In the genomic region with DNA sequence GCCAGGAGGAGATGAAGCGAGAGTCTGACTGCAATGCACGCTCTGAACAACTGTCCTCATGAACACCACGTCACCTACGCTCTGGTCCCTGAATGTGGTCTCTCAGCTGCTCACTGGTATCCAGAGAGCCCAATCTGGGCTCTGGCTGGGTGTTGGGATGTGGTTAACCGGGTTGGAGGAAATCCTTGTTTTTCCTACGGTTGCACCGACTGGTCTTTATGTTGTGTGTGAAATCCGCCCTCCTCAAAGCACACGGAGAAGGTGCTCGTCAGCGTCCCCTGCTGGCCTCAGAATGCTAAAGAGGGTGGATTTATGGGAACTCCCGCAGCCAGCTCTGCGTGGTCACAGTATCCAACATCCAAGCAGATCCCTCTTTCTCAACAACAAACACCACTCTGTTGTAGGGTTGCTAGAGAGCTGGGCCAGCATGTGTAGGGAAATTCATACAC, we compare ENCODE assay signal across 1 cellular context.
TF ChIP-seq lines count a peak whose summit lies in the region.

No MANE protein-coding gene starts in this region.

TF ChIP-seq in K562, 482 proteins besides CTCF, POLR2A, EP300 and RAD21 (continued from another document and continues in another):
- TF ChIP-seq POU5F1 (IDR thresholded peaks at IDR 0.05; ENCODE audit: borderline replicate concordance, low read depth, low read length, partially characterized antibody) (peak; percentile 9), POLR3G (IDR thresholded peaks at IDR 0.05; ENCODE audit: extremely low read depth, insufficient read length, insufficient replicate concordance) (no peak), FOXJ3 (CRISPR knock-in tag; IDR thresholded peaks at IDR 0.05) (no peak), CC2D1A (IDR thresholded peaks at IDR 0.05) (0 out of 2 replicates have a peak, but pooled peaks have one; percentile 43), MTA2 (IDR thresholded peaks at IDR 0.05; ENCODE audit: low read depth) (no peak), HEY1 (CRISPR knock-in tag; IDR thresholded peaks at IDR 0.05; ENCODE audit: borderline replicate concordance) (no peak), KLF16 (IDR thresholded peaks at IDR 0.05) (peak; percentile 73), ARNT (IDR thresholded peaks at IDR 0.05) (peak in 1 of 2 experiments; percentile 22; a peak in 1 of 4 replicates), RCOR1 (IDR thresholded peaks at IDR 0.05; ENCODE audit: borderline replicate concordance in 1 of 2, low read depth in 2 of 2, low read length in 2 of 2) (peak in 1 of 2 experiments; percentile 65; a peak in 1 of 4 replicates), RUNX1 (IDR thresholded peaks at IDR 0.05; ENCODE audit: low read depth) (0 out of 2 replicates have a peak, but pooled peaks have one; percentile 42), KLF13 (tag; IDR thresholded peaks at IDR 0.05; ENCODE audit: borderline replicate concordance, low read depth) (peak; percentile 63; the same call in 1 of the 2 replicates), NFATC3 (IDR thresholded peaks at IDR 0.05) (no peak), SP1 (CRISPR knock-in tag; IDR thresholded peaks at IDR 0.05) (peak; percentile 55; the same call in 1 of the 2 replicates), HDAC8 (tag; IDR thresholded peaks at IDR 0.05) (0 out of 2 replicates have a peak, but pooled peaks have one; percentile 23), LCOR (CRISPR knock-in tag; IDR thresholded peaks at IDR 0.05) (peak; percentile 49; the same call in 1 of the 2 replicates), L3MBTL2 (IDR thresholded peaks at IDR 0.05) (peak; percentile 63), TARDBP (IDR thresholded peaks at IDR 0.05) (0 out of 2 replicates have a peak, but pooled peaks have one; percentile 24), TAL1 (IDR thresholded peaks at IDR 0.05) (no peak), ZBTB7A (IDR thresholded peaks at IDR 0.05; ENCODE audit: borderline replicate concordance, control insufficient read depth, low read depth, low read length) (no peak), ZFP36 (IDR thresholded peaks at IDR 0.05; ENCODE audit: low read depth, low read length, partially characterized antibody) (peak; percentile 52), SMARCC2 (IDR thresholded peaks at IDR 0.05; ENCODE audit: low read depth) (no peak), TCF7L2 (IDR thresholded peaks at IDR 0.05; ENCODE audit: low read depth, low read length) (0 out of 2 replicates have a peak, but pooled peaks have one; percentile 25), HDAC6 (IDR thresholded peaks at IDR 0.05; ENCODE audit: low read depth, low read length) (no peak), CREM (IDR thresholded peaks at IDR 0.05; ENCODE audit: low read depth) (peak; percentile 57; the same call in 1 of the 2 replicates)
- TF ChIP-seq, protein P1, sequence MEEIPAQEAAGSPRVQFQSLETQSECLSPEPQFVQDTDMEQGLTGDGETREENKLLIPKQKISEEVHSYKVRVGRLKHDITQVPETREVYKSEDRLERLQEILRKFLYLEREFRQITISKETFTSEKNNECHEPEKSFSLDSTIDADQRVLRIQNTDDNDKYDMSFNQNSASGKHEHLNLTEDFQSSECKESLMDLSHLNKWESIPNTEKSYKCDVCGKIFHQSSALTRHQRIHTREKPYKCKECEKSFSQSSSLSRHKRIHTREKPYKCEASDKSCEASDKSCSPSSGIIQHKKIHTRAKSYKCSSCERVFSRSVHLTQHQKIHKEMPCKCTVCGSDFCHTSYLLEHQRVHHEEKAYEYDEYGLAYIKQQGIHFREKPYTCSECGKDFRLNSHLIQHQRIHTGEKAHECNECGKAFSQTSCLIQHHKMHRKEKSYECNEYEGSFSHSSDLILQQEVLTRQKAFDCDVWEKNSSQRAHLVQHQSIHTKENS (CRISPR knock-in tag; IDR thresholded peaks at IDR 0.05): no peak
- TF ChIP-seq, protein P2, sequence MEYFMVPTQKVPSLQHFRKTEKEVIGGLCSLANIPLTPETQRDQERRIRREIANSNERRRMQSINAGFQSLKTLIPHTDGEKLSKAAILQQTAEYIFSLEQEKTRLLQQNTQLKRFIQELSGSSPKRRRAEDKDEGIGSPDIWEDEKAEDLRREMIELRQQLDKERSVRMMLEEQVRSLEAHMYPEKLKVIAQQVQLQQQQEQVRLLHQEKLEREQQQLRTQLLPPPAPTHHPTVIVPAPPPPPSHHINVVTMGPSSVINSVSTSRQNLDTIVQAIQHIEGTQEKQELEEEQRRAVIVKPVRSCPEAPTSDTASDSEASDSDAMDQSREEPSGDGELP (CRISPR knock-in tag; IDR thresholded peaks at IDR 0.05; ENCODE audit: borderline replicate concordance): 0 out of 2 replicates have a peak, but pooled peaks have one; percentile 48
- TF ChIP-seq, protein P3, sequence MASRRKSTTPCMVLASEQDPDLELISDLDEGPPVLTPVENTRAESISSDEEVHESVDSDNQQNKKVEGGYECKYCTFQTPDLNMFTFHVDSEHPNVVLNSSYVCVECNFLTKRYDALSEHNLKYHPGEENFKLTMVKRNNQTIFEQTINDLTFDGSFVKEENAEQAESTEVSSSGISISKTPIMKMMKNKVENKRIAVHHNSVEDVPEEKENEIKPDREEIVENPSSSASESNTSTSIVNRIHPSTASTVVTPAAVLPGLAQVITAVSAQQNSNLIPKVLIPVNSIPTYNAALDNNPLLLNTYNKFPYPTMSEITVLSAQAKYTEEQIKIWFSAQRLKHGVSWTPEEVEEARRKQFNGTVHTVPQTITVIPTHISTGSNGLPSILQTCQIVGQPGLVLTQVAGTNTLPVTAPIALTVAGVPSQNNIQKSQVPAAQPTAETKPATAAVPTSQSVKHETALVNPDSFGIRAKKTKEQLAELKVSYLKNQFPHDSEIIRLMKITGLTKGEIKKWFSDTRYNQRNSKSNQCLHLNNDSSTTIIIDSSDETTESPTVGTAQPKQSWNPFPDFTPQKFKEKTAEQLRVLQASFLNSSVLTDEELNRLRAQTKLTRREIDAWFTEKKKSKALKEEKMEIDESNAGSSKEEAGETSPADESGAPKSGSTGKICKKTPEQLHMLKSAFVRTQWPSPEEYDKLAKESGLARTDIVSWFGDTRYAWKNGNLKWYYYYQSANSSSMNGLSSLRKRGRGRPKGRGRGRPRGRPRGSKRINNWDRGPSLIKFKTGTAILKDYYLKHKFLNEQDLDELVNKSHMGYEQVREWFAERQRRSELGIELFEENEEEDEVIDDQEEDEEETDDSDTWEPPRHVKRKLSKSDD (conservative IDR thresholded peaks at IDR 0.05; ENCODE audit: low read length): 0 out of 2 replicates have a peak, but pooled peaks have one; percentile 69
- TF ChIP-seq, protein P4, sequence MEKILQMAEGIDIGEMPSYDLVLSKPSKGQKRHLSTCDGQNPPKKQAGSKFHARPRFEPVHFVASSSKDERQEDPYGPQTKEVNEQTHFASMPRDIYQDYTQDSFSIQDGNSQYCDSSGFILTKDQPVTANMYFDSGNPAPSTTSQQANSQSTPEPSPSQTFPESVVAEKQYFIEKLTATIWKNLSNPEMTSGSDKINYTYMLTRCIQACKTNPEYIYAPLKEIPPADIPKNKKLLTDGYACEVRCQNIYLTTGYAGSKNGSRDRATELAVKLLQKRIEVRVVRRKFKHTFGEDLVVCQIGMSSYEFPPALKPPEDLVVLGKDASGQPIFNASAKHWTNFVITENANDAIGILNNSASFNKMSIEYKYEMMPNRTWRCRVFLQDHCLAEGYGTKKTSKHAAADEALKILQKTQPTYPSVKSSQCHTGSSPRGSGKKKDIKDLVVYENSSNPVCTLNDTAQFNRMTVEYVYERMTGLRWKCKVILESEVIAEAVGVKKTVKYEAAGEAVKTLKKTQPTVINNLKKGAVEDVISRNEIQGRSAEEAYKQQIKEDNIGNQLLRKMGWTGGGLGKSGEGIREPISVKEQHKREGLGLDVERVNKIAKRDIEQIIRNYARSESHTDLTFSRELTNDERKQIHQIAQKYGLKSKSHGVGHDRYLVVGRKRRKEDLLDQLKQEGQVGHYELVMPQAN (IDR thresholded peaks at IDR 0.05; ENCODE audit: borderline replicate concordance): no peak
- TF ChIP-seq, protein P5, sequence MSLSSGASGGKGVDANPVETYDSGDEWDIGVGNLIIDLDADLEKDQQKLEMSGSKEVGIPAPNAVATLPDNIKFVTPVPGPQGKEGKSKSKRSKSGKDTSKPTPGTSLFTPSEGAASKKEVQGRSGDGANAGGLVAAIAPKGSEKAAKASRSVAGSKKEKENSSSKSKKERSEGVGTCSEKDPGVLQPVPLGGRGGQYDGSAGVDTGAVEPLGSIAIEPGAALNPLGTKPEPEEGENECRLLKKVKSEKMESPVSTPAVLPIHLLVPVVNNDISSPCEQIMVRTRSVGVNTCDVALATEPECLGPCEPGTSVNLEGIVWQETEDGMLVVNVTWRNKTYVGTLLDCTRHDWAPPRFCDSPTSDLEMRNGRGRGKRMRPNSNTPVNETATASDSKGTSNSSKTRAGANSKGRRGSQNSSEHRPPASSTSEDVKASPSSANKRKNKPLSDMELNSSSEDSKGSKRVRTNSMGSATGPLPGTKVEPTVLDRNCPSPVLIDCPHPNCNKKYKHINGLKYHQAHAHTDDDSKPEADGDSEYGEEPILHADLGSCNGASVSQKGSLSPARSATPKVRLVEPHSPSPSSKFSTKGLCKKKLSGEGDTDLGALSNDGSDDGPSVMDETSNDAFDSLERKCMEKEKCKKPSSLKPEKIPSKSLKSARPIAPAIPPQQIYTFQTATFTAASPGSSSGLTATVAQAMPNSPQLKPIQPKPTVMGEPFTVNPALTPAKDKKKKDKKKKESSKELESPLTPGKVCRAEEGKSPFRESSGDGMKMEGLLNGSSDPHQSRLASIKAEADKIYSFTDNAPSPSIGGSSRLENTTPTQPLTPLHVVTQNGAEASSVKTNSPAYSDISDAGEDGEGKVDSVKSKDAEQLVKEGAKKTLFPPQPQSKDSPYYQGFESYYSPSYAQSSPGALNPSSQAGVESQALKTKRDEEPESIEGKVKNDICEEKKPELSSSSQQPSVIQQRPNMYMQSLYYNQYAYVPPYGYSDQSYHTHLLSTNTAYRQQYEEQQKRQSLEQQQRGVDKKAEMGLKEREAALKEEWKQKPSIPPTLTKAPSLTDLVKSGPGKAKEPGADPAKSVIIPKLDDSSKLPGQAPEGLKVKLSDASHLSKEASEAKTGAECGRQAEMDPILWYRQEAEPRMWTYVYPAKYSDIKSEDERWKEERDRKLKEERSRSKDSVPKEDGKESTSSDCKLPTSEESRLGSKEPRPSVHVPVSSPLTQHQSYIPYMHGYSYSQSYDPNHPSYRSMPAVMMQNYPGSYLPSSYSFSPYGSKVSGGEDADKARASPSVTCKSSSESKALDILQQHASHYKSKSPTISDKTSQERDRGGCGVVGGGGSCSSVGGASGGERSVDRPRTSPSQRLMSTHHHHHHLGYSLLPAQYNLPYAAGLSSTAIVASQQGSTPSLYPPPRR (CRISPR knock-in tag; IDR thresholded peaks at IDR 0.05; ENCODE audit: borderline replicate concordance): 0 out of 2 replicates have a peak, but pooled peaks have one; percentile 31
- TF ChIP-seq, protein P6, sequence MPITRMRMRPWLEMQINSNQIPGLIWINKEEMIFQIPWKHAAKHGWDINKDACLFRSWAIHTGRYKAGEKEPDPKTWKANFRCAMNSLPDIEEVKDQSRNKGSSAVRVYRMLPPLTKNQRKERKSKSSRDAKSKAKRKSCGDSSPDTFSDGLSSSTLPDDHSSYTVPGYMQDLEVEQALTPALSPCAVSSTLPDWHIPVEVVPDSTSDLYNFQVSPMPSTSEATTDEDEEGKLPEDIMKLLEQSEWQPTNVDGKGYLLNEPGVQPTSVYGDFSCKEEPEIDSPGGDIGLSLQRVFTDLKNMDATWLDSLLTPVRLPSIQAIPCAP (CRISPR knock-in tag; IDR thresholded peaks at IDR 0.05; ENCODE audit: borderline replicate concordance): no peak
- TF ChIP-seq, protein P7, sequence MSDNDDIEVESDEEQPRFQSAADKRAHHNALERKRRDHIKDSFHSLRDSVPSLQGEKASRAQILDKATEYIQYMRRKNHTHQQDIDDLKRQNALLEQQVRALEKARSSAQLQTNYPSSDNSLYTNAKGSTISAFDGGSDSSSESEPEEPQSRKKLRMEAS (CRISPR knock-in tag; IDR thresholded peaks at IDR 0.05): peak; percentile 28; the same call in 1 of the 2 replicates
